Comparison of ENCODE assay signal across 9 cellular contexts in genomic region chr19:47729468-47729798, GRCh38. TPM values are rescaled to one million over a fixed set of nuclear protein-coding genes. Genes with fewer than 3 reads are reported as not detected.
DNase-seq lines count a peak whose midpoint lies in the region; ATAC-seq and TF ChIP-seq lines count a peak whose summit lies in the region.
"Had no signal": no experiment of that assay in that cellular context is flagged by ENCODE, and none has a peak within 500 bp of the region (broad histone marks: within the 10 kb centered on the region; RNA-seq: fewer than 3 reads in every experiment).

No MANE protein-coding gene starts in this region.

- H3K4me3 ChIP-seq in CD4-positive, alpha-beta memory T cell (ENCODE audit: low read length in 2 of 2), result no peak overlapping the region
- H3K4me3 ChIP-seq in colonic mucosa (no peak overlapping the region), lower leg skin (ENCODE audit: low read depth, poor library complexity, severe bottlenecking) (no peak overlapping the region)

- 7 to 13% methylated on average over 8 to 9 of the region's 9 CpGs for WGBS in lower leg skin, 2 donors

- H3K27ac ChIP-seq in CD4-positive, alpha-beta memory T cell (ENCODE audit: low read depth, low read length), result no peak overlapping the region
- peak overlapping the region; percentile 40 for H3K27ac ChIP-seq in colonic mucosa

- no peak for DNase-seq in CD4-positive, alpha-beta memory T cell
- DNase-seq in NCI-H226 (peak; percentile 97), colonic mucosa (peak; percentile 58), lower leg skin (ENCODE audit: low spot score in 2 of 2) (peak; percentile 60 to 92), type B pancreatic cell (ENCODE audit: extremely low spot score, unreplicated experiment) (no peak), cerebellar nuclear complex (lab: John Stamatoyannopoulos, UW) (no peak), HEK293T (ENCODE audit: extremely low spot score) (no peak)

- POLR2A ChIA-PET in CD4-positive, alpha-beta memory T cell (lab: Charles Lee; ENCODE audit: partially characterized antibody), result no interaction called here
- POLR2A ChIA-PET in HEK293T (lab: Yijun Ruan, JAX), result no interaction called here

- TF ChIP-seq POLR2A in lower leg skin (IDR thresholded peaks at IDR 0.05), result no peak

- H3K27ac Mint-ChIP-seq in CD4-positive, alpha-beta memory T cell, result peak overlapping the region in 1 of 7 donors; percentile 13
- peak overlapping the region; percentile 95 for H3K27ac Mint-ChIP-seq in type B pancreatic cell
- H3K27ac Mint-ChIP-seq: memory B cell had no signal

- H3K9me3 ChIP-seq in CD4-positive, alpha-beta memory T cell (ENCODE audit: control insufficient read depth in 1 of 2, low read length in 2 of 2), result no peaks in the 10 kb centered on the region
- no peaks in the 10 kb centered on the region for H3K9me3 ChIP-seq in colonic mucosa

- intact Hi-C loops in CD4-positive, alpha-beta memory T cell (cut with micrococcal nuclease), result no loop called here
- intact Hi-C loops in colonic mucosa (cut with DNase I), result no loop called here
- intact Hi-C loops in lower leg skin (cut with DNase I; ENCODE audit: low total_unique reads), result no loop called here

- peaks cover 26 to 32% of the 10 kb centered on the region in 2 donors for H3K27me3 Mint-ChIP-seq in CD4-positive, alpha-beta memory T cell
- H3K27me3 Mint-ChIP-seq in type B pancreatic cell, result peaks cover 31% of the 10 kb centered on the region

- no peak for ATAC-seq in HG03354 (IDR thresholded peaks at IDR 0.05; ENCODE audit: poor library complexity, severe bottlenecking, unreplicated experiment)

- CTCF ChIA-PET in CD4-positive, alpha-beta memory T cell (lab: Charles Lee; ENCODE audit: partially characterized antibody), result interaction anchor here (1.3 kb wide), 1 partner anchor 13 kb away, joined by 3 read pairs; no protein-coding TSS in a partner anchor
- CTCF ChIA-PET in HEK293T (lab: Yijun Ruan, JAX), result interaction anchor here (0.8 to 1.3 kb wide), 2 partner anchors 11 to 17 kb away, joined by 3 to 8 read pairs; partner anchors contain the start of gene EHD2

- H3K4me3 Mint-ChIP-seq in CD4-positive, alpha-beta memory T cell, result peak overlapping the region; percentile 29 to 81 (median 70)
- peak overlapping the region; percentile 88 for H3K4me3 Mint-ChIP-seq in type B pancreatic cell

- peaks cover 9 to 16% (median 10%) of the 10 kb centered on the region in 4 donors for H3K4me1 Mint-ChIP-seq in CD4-positive, alpha-beta memory T cell
- peaks cover 11% of the 10 kb centered on the region for H3K4me1 Mint-ChIP-seq in type B pancreatic cell (ENCODE audit: unreplicated experiment)

- H3K4me1 ChIP-seq in CD4-positive, alpha-beta memory T cell (ENCODE audit: insufficient read depth, low read length), result peaks cover 7% of the 10 kb centered on the region
- peaks cover 9% of the 10 kb centered on the region for H3K4me1 ChIP-seq in colonic mucosa

- H3K27me3 ChIP-seq in CD4-positive, alpha-beta memory T cell (ENCODE audit: insufficient read depth, low read length), result no peaks in the 10 kb centered on the region
- H3K27me3 ChIP-seq in colonic mucosa, result no peaks in the 10 kb centered on the region

- TF ChIP-seq CTCF in colonic mucosa (IDR thresholded peaks at IDR 0.05) (no peak), lower leg skin (IDR thresholded peaks at IDR 0.05) (no peak), type B pancreatic cell (conservative IDR thresholded peaks at IDR 0.05) (no peak)

- H3K36me3 ChIP-seq in CD4-positive, alpha-beta memory T cell (ENCODE audit: insufficient read depth, low read length), result no peaks in the 10 kb centered on the region
- no peaks in the 10 kb centered on the region for H3K36me3 ChIP-seq in colonic mucosa

- H3K36me3 Mint-ChIP-seq in CD4-positive, alpha-beta memory T cell, result no peaks in the 10 kb centered on the region
- no peaks in the 10 kb centered on the region for H3K36me3 Mint-ChIP-seq in type B pancreatic cell

- H3K9me3 Mint-ChIP-seq in CD4-positive, alpha-beta memory T cell, result peaks cover 0 to 2% (median 0%) of the 10 kb centered on the region in 8 donors
- H3K9me3 Mint-ChIP-seq in type B pancreatic cell, result no peaks in the 10 kb centered on the region

- no peak overlapping the region for H3K9ac ChIP-seq in colonic mucosa (ENCODE audit: low read depth in 2 of 2, low read length in 2 of 2)

TF ChIP-seq in HEK293T, 16 proteins besides CTCF, POLR2A, EP300 and RAD21:
- TF ChIP-seq ELF4 (IDR thresholded peaks at IDR 0.05) (no peak), FOXA1 (IDR thresholded peaks at IDR 0.05) (no peak), HDGF (IDR thresholded peaks at IDR 0.05; ENCODE audit: borderline replicate concordance) (no peak), LEF1 (IDR thresholded peaks at IDR 0.05; ENCODE audit: borderline replicate concordance) (no peak), L3MBTL2 (conservative IDR thresholded peaks at IDR 0.05) (no peak), ZNF384 (IDR thresholded peaks at IDR 0.05) (no peak), SP1 (IDR thresholded peaks at IDR 0.05) (no peak), BHLHE40 (IDR thresholded peaks at IDR 0.05; ENCODE audit: borderline replicate concordance) (no peak), FOXM1 (IDR thresholded peaks at IDR 0.05; ENCODE audit: borderline replicate concordance) (no peak), SUZ12 (IDR thresholded peaks at IDR 0.05) (no peak), FOXK2 (IDR thresholded peaks at IDR 0.05) (no peak), NFRKB (IDR thresholded peaks at IDR 0.05) (no peak), PKNOX1 (IDR thresholded peaks at IDR 0.05) (no peak)
TF ChIP-seq in HEK293T: peak in this region for 0.

RNA-seq across cellular contexts. Expression of gene NOP53, which starts 15.9 kb away (rescaled TPM):
- 100 to 1,000 TPM; 863 to 875 TPM for total RNA-seq in CD4-positive, alpha-beta memory T cell
- polyA plus RNA-seq in CD4-positive, alpha-beta memory T cell, result 100 to 1,000 TPM; 156 to 225 TPM
- total RNA-seq in colonic mucosa (100 to 1,000 TPM; 145 to 257 TPM), lower leg skin (100 to 1,000 TPM; 537 to 842 (median 746) TPM), type B pancreatic cell (ENCODE audit: low replicate concordance) (274 and 291 TPM in 2 replicates)

RNA-seq across cellular contexts. Expression of gene EHD2, which starts 16.2 kb away (rescaled TPM):
- total RNA-seq in CD4-positive, alpha-beta memory T cell, result not detected
- not detected for polyA plus RNA-seq in CD4-positive, alpha-beta memory T cell
- total RNA-seq in colonic mucosa, result 10 to 100 TPM; 10.9 to 33.7 TPM
- 10 to 100 TPM; 49.4 to 89.4 (median 66.0) TPM for total RNA-seq in lower leg skin
- 10.3 and 21.0 TPM in 2 replicates for total RNA-seq in type B pancreatic cell (ENCODE audit: low replicate concordance)

RNA-seq across cellular contexts. Expression of gene SELENOW, which starts 49.1 kb away (rescaled TPM):
- total RNA-seq in CD4-positive, alpha-beta memory T cell, result 100 to 1,000 TPM; 116 to 122 TPM
- polyA plus RNA-seq in CD4-positive, alpha-beta memory T cell, result 100 to 1,000 TPM; 350 to 352 TPM
- total RNA-seq in colonic mucosa (100 to 1,000 TPM; 280 to 519 TPM), lower leg skin (100 to 1,000 TPM; 487 to 722 (median 609) TPM), type B pancreatic cell (ENCODE audit: low replicate concordance) (109 and 117 TPM in 2 replicates)

Comparison
In these comparisons a context has a peak if more than half of its experiments do, and no peak if none do; other contexts are left out.
1. DNase-seq: peak in NCI-H226 (single experiment), colonic mucosa (single experiment) and lower leg skin (2 of 2); none in CD4-positive, alpha-beta memory T cell (0 of 5), type B pancreatic cell (single experiment), cerebellar nuclear complex (0 of 2) and HEK293T (single experiment).
2. RNA of gene EHD2, which starts 16.2 kb away (total RNA-seq): 49.4 to 89.4 TPM in lower leg skin, 10.9 to 33.7 TPM in colonic mucosa and 10.3 to 21.0 TPM in type B pancreatic cell; not detected in CD4-positive, alpha-beta memory T cell; every median in the first group is over 10 times any median in the second.